In genomic region chr12:46933947-46934346, GRCh38 we compare ENCODE assay signal across 8 cellular contexts.
A peak's percentile ranks its signal among the peaks of the same experiment; 100 is the strongest.
DNase-seq lines count a peak whose midpoint lies in the region; ATAC-seq, FAIRE-seq and TF ChIP-seq lines count a peak whose summit lies in the region.

No MANE protein-coding gene starts in this region.

- H3K4me1 ChIP-seq in right atrium auricular region (no peaks in the 10 kb centered on the region), thoracic aorta (ENCODE audit: control insufficient read depth in 1 of 2, low read depth in 2 of 2) (no peaks in the 10 kb centered on the region)

- TF ChIP-seq CTCF in VCaP (conservative IDR thresholded peaks at IDR 0.05) (peak; percentile 87), right atrium auricular region (IDR thresholded peaks at IDR 0.05) (peak; percentile 26 to 69), thoracic aorta (IDR thresholded peaks at IDR 0.05) (peak; percentile 31), omental fat pad (IDR thresholded peaks at IDR 0.05) (no peak)

- no peak overlapping the region for H3K4me3 ChIP-seq in right atrium auricular region
- H3K4me3 ChIP-seq in thoracic aorta, result no peak overlapping the region

- H3K9me3 ChIP-seq in right atrium auricular region (no peaks in the 10 kb centered on the region), thoracic aorta (no peaks in the 10 kb centered on the region)

- peak; percentile 77 for FAIRE-seq in HTR-8/SVneo (lab: Jason Lieb, UNC)

- in situ Hi-C loops in Caki2 (cut with HindIII; ENCODE audit: low pct_unique_long_range_greater_than_20kb, low sequenced_read_pairs), result no loop called here

- H3K27me3 ChIP-seq in right atrium auricular region, result no peaks in the 10 kb centered on the region
- H3K27me3 ChIP-seq in thoracic aorta (replicated peaks; ENCODE audit: insufficient read depth), result no peaks in the 10 kb centered on the region

- ATAC-seq in thoracic aorta (ENCODE audit: insufficient number of reproducible peaks, low FRiP score, low read depth) (no peak), omental fat pad (ENCODE audit: low FRiP score) (no peak), HG02884 (IDR thresholded peaks at IDR 0.05; ENCODE audit: unreplicated experiment) (no peak)

- H3K27ac ChIP-seq in VCaP, result no peak overlapping the region
- H3K27ac ChIP-seq in right atrium auricular region, result no peak overlapping the region
- H3K27ac ChIP-seq in thoracic aorta, result no peak overlapping the region

- DNase-seq in Caki2 (ENCODE audit: low read depth), result peak; percentile 22
- DNase-seq in HTR-8/SVneo (ENCODE audit: insufficient read length, low spot score), result peak; percentile 35
- no peak for DNase-seq in right atrium auricular region (ENCODE audit: low spot score)
- no peak for DNase-seq in thoracic aorta (ENCODE audit: low spot score)
- DNase-seq in middle frontal gyrus (ENCODE audit: extremely low spot score, low spot score), result no peak
- DNase-seq in omental fat pad (ENCODE audit: low spot score), result no peak

- H3K36me3 ChIP-seq in right atrium auricular region, result no peaks in the 10 kb centered on the region
- H3K36me3 ChIP-seq in thoracic aorta, result no peaks in the 10 kb centered on the region

Comparison
In these comparisons a context has a peak if more than half of its experiments do, and no peak if none do; other contexts are left out.
1. DNase-seq: peak in Caki2 (single experiment) and HTR-8/SVneo (single experiment); none in right atrium auricular region (single experiment), thoracic aorta (single experiment), middle frontal gyrus (single experiment) and omental fat pad (single experiment).
2. CTCF ChIP-seq: peak in VCaP (single experiment), right atrium auricular region (2 of 2) and thoracic aorta (single experiment); none in omental fat pad (0 of 3).